ENCODE assay signal across 8 cellular contexts in the genomic region with DNA sequence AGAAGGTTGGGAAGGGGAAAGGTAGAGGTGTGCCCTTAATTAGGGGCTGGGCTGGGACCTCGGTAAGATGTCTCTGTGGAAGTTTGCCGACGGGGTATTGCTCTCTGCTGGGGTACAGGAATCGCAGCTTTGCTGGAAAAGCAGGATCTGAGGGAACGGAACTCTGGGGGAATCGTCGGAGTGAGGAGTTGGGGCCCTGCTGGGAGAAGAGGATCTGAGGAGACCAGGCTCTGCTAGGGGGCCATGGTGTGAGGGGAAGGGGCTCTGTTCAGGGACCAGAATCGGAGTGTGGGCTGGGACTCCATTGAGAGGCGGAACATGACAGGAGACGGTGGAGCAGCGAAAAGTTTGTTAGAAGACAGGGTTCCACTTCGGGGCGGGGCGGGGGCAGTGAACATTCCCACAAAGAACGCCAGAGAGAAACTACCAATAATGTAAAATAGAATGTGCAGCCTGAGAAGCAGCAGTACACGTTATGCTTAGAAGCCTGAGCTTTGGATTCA. TPM values are rescaled to one million over a fixed set of nuclear protein-coding genes. Genes with fewer than 3 reads are reported as not detected.
A peak's percentile ranks its signal among the peaks of the same experiment; 100 is the strongest.
DNase-seq lines count a peak whose midpoint lies in the region; ATAC-seq and TF ChIP-seq lines count a peak whose summit lies in the region.

No MANE protein-coding gene starts in this region.

- H3K4me3 ChIP-seq in H7 (ENCODE audit: insufficient read depth, low read depth, low read length) = peak overlapping the region; percentile 99
- peak overlapping the region; percentile 100 for H3K4me3 ChIP-seq in mesodermal cell (ENCODE audit: extremely low read depth, insufficient read depth, low read length, poor library complexity, severe bottlenecking)
- peak overlapping the region; percentile 80 for H3K4me3 ChIP-seq in thymus (ENCODE audit: low read length)

- H3K4me1 ChIP-seq in mesodermal cell (ENCODE audit: control insufficient read depth, insufficient read depth, low read length, poor library complexity, severe bottlenecking) = peaks cover 11% of the 10 kb centered on the region
- H3K4me1 ChIP-seq in thymus (ENCODE audit: control insufficient read depth, insufficient read depth, low read length) = peaks cover 10% of the 10 kb centered on the region

- TF ChIP-seq CTCF in activated B cell treated with CpG ODN at 0.5 μM for 24 hours (IDR thresholded peaks at IDR 0.05) = no peak

- H3K27me3 Mint-ChIP-seq in activated B cell treated with CpG ODN at 0.5 μM for 24 hours = no peaks in the 10 kb centered on the region
- H3K27me3 Mint-ChIP-seq in effector memory CD8-positive, alpha-beta T cell = no peaks in the 10 kb centered on the region

- DNase-seq in AG08395 (ENCODE audit: low spot score) (peak; percentile 47), H7 (peak; percentile 57), activated B cell treated with CpG ODN at 0.5 μM for 24 hours (peak; percentile 17)
- DNase-seq in effector memory CD8-positive, alpha-beta T cell = peak in 2 of 3 experiments; percentile 3 to 12

- peaks cover 32% of the 10 kb centered on the region for H3K4me1 Mint-ChIP-seq in activated B cell treated with CpG ODN at 0.5 μM for 24 hours
- peaks cover 20 to 31% of the 10 kb centered on the region in 2 donors for H3K4me1 Mint-ChIP-seq in effector memory CD8-positive, alpha-beta T cell (ENCODE audit: low read depth in 2 of 2)

- POLR2A ChIA-PET in activated B cell treated with CpG ODN at 0.5 μM for 24 hours (lab: Charles Lee) = interaction anchor here (3.7 kb wide), 1 partner anchor 173 kb away, joined by 23 read pairs; a partner anchor contains a TSS

- peak overlapping the region; percentile 97 for H3K4me3 Mint-ChIP-seq in activated B cell treated with CpG ODN at 0.5 μM for 24 hours
- H3K4me3 Mint-ChIP-seq in effector memory CD8-positive, alpha-beta T cell = peak overlapping the region; percentile 87 to 98

- intact Hi-C loops in activated B cell treated with CpG ODN at 0.5 μM for 24 hours (cut with micrococcal nuclease) = loop anchor here (2.0 to 10.0 kb wide), 3 partner anchors 316 to 777 kb away; a partner anchor contains a TSS

- 0 to 3% methylated on average over 10 to 16 of the region's 16 CpGs for WGBS in mesodermal cell (ENCODE audit: insufficient coverage in 2 of 2), 2 experiments
- under 1% methylated on average over 16 of the region's 16 CpGs for WGBS in thymus

- H3K27me3 ChIP-seq in H7 (ENCODE audit: control insufficient read depth, insufficient read depth, low read length) = no peaks in the 10 kb centered on the region; the same call in 1 of the 2 replicates
- no peaks in the 10 kb centered on the region for H3K27me3 ChIP-seq in thymus (ENCODE audit: control insufficient read depth, insufficient read depth)

- no peaks in the 10 kb centered on the region for H3K36me3 ChIP-seq in H7 (replicated peaks; ENCODE audit: control insufficient read depth, insufficient read depth, low read length)
- H3K36me3 ChIP-seq in mesodermal cell (ENCODE audit: control insufficient read depth, insufficient read depth, low read length) = peaks cover 8% of the 10 kb centered on the region
- H3K36me3 ChIP-seq in thymus (ENCODE audit: control insufficient read depth, insufficient read depth) = no peaks in the 10 kb centered on the region

- no peaks in the 10 kb centered on the region for H3K9me3 ChIP-seq in mesodermal cell (ENCODE audit: control insufficient read depth, low read length)
- H3K9me3 ChIP-seq in thymus (ENCODE audit: control insufficient read depth) = no peaks in the 10 kb centered on the region

- H3K9me3 Mint-ChIP-seq in activated B cell treated with CpG ODN at 0.5 μM for 24 hours = no peaks in the 10 kb centered on the region
- no peaks in the 10 kb centered on the region for H3K9me3 Mint-ChIP-seq in effector memory CD8-positive, alpha-beta T cell

- peak overlapping the region; percentile 93 for H3K27ac Mint-ChIP-seq in activated B cell treated with CpG ODN at 0.5 μM for 24 hours
- H3K27ac Mint-ChIP-seq in effector memory CD8-positive, alpha-beta T cell = peak overlapping the region; percentile 91 to 96

- no peak for ATAC-seq in activated B cell treated with CpG ODN at 0.5 μM for 24 hours (ENCODE audit: low read depth)
- no peak for ATAC-seq in effector memory CD8-positive, alpha-beta T cell (replicated peaks)
- ATAC-seq in HG02763 (IDR thresholded peaks at IDR 0.05; ENCODE audit: unreplicated experiment) = no peak
- ATAC-seq in HG03135 (IDR thresholded peaks at IDR 0.05; ENCODE audit: unreplicated experiment) = no peak

- CTCF ChIA-PET in activated B cell treated with CpG ODN at 0.5 μM for 24 hours (lab: Charles Lee) = no interaction called here

- peaks cover 15% of the 10 kb centered on the region for H3K36me3 Mint-ChIP-seq in activated B cell treated with CpG ODN at 0.5 μM for 24 hours (ENCODE audit: low read depth)
- H3K36me3 Mint-ChIP-seq in effector memory CD8-positive, alpha-beta T cell (ENCODE audit: insufficient read depth) = peaks cover 17% of the 10 kb centered on the region

- H3K27ac ChIP-seq in mesodermal cell (ENCODE audit: low read depth, low read length, severe bottlenecking) = peak overlapping the region; percentile 79
- H3K27ac ChIP-seq in thymus (ENCODE audit: low read depth) = peak overlapping the region; percentile 58

RNA-seq across cellular contexts. Expression of a gene that starts 0.5 kb away (rescaled TPM):
- 13.1 and 19.0 TPM in 2 replicates for total RNA-seq in H7 (2014; rRNA removed; shearing (Covaris generic))
- 3.8 and 4.4 TPM in 2 replicates for total RNA-seq in activated B cell treated with CpG ODN at 0.5 μM for 24 hours
- polyA plus RNA-seq in mesodermal cell (2013, experiment 1 of 2) = 39.5 TPM
- 40.2 TPM for polyA plus RNA-seq in mesodermal cell (2013, experiment 2 of 2)
- polyA plus RNA-seq in thymus = 38.1 TPM

RNA-seq across cellular contexts. Expression of a gene that starts 0.9 kb away (rescaled TPM):
- 12.3 and 36.3 TPM in 2 replicates for total RNA-seq in H7 (2014; rRNA removed; shearing (Covaris generic))
- 65.9 and 68.8 TPM in 2 replicates for total RNA-seq in activated B cell treated with CpG ODN at 0.5 μM for 24 hours
- polyA plus RNA-seq in mesodermal cell (2013, experiment 1 of 2) = 46.0 TPM
- 60.7 TPM for polyA plus RNA-seq in mesodermal cell (2013, experiment 2 of 2)
- 12.2 TPM for polyA plus RNA-seq in thymus
